ENCODE assay signal across 14 cellular contexts in the genomic region with DNA sequence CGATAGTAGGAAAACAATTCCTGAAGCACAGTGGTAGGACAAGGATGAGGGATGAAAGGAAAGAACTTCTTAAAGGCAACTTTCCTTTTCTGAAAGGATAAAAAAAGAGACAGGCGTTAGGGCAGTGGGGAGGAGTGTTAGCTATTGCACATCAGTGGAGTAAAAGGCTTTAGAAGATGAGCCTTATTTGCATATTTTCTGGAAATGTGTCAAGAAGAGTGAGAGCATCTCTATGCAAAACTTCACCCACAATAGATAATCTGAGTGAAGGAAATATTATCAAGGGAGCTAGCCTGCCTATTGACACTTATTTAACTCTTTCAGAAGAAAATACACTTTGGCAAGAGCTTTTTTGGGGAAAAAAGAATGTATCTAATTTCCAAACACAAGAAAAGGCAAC.
DNase-seq lines count a peak whose midpoint lies in the region; ATAC-seq lines count a peak whose summit lies in the region.
"Had no signal": no experiment of that assay in that cellular context is flagged by ENCODE, and none has a peak within 500 bp of the region (broad histone marks: within the 10 kb centered on the region; RNA-seq: fewer than 3 reads in every experiment).

No MANE protein-coding gene starts in this region.

- DNase-seq in HuH-7.5 (ENCODE audit: low spot score): no peak
- no peak for DNase-seq in MV-4-11 (lab: John Stamatoyannopoulos, UW)
- DNase-seq in midbrain (lab: John Stamatoyannopoulos, UW): no peak
- DNase-seq in DMS153 treated with DMSO at 0.1 percent for 48 hours (lab: John Stamatoyannopoulos, UW; ENCODE audit: unreplicated experiment): no peak
- DNase-seq: effector memory CD4-positive, alpha-beta T cell; EL; GM23248; naive B cell; NCI-H187; small intestine had no signal

- ATAC-seq in GM18861 (IDR thresholded peaks at IDR 0.05; ENCODE audit: unreplicated experiment): peak; percentile 99
- peak; percentile 94 for ATAC-seq in GM21423 (IDR thresholded peaks at IDR 0.05; ENCODE audit: unreplicated experiment)
- ATAC-seq in HG02970 (IDR thresholded peaks at IDR 0.05; ENCODE audit: low FRiP score, unreplicated experiment): peak; percentile 89
- peak; percentile 95 for ATAC-seq in HG03565 (IDR thresholded peaks at IDR 0.05; ENCODE audit: unreplicated experiment)
